ENCODE assay signal across 8 cellular contexts in genomic region chr13:50909605-50910482, GRCh38. TPM values are rescaled to one million over a fixed set of nuclear protein-coding genes. Genes with fewer than 3 reads are reported as not detected.
DNase-seq lines count a peak whose midpoint lies in the region; ATAC-seq and TF ChIP-seq lines count a peak whose summit lies in the region.

Gene RNASEH2B, plus strand, starts transcription at chr13:50909791. Its CDS starts 286 bp downstream, at chr13:50910077.

- intact Hi-C loops in Right ventricle myocardium inferior (cut with DNase I): loop anchor here (2.0 to 10.0 kb wide), 5 partner anchors 108 to 973 kb away; partner anchors contain the start of gene SPRYD7

- H4K91ac ChIP-seq in trophoblast cell (ENCODE audit: low read depth, low read length): peak within 1 kb of the TSS; percentile 29

- H3K4me1 Mint-ChIP-seq in activated naive CD8-positive, alpha-beta T cell (ENCODE audit: low read depth): peaks cover 33% of the 10 kb centered on the region

- H3K9ac ChIP-seq in trophoblast cell (ENCODE audit: low read length): peak within 1 kb of the TSS; percentile 88

- H3K9me3 ChIP-seq in trophoblast cell (ENCODE audit: insufficient read depth, low read depth, low read length): no peaks in the 10 kb centered on the region
- H3K9me3 ChIP-seq in upper lobe of left lung: no peaks in the 10 kb centered on the region

- H3K36me3 ChIP-seq in trophoblast cell (ENCODE audit: control insufficient read depth in 1 of 2, insufficient read depth in 2 of 2, low read length in 2 of 2) (no peaks in the 10 kb centered on the region), upper lobe of left lung (no peaks in the 10 kb centered on the region)

- peak within 1 kb of the TSS; percentile 82 for H3K18ac ChIP-seq in trophoblast cell (ENCODE audit: low read length)

- peak within 1 kb of the TSS; percentile 83 for H4K12ac ChIP-seq in trophoblast cell (ENCODE audit: low read depth, low read length)

- H2BK12ac ChIP-seq in trophoblast cell (ENCODE audit: low read length): no peak within 1 kb of the TSS

- peak; percentile 94 for ATAC-seq in Right ventricle myocardium inferior
- ATAC-seq in upper lobe of left lung (ENCODE audit: low FRiP score in 2 of 2): peak; percentile 89 to 95

- H3K4me3 ChIP-seq in trophoblast cell (ENCODE audit: low read depth, low read length) (peak within 1 kb of the TSS; percentile 81), upper lobe of left lung (peak within 1 kb of the TSS; percentile 58 to 87 (median 82))

- peak; percentile 87 for DNase-seq in GDM1 (lab: John Stamatoyannopoulos, UW)
- peak; percentile 27 for DNase-seq in GOT3 (lab: John Stamatoyannopoulos, UW)
- peak; percentile 81 for DNase-seq in LoVo (ENCODE audit: low spot score)
- DNase-seq in SKM-1 treated with dmso at 0.1 percent for 144 hours (lab: John Stamatoyannopoulos, UW; ENCODE audit: unreplicated experiment): peak; percentile 63
- peak; percentile 89 for DNase-seq in Right ventricle myocardium inferior (ENCODE audit: missing footprints)
- peak; percentile 69 to 85 for DNase-seq in trophoblast cell
- peak; percentile 77 to 96 for DNase-seq in upper lobe of left lung

- H3K4me1 ChIP-seq in trophoblast cell (ENCODE audit: control insufficient read depth in 1 of 2, insufficient read depth in 2 of 2, low read length in 2 of 2) (peaks cover 0 to 3% of the 10 kb centered on the region in 2 experiments), upper lobe of left lung (peaks cover 14 to 32% (median 21%) of the 10 kb centered on the region in 4 donors)

- H4K8ac ChIP-seq in trophoblast cell (ENCODE audit: low read depth, low read length): peak within 1 kb of the TSS; percentile 70

- peak within 1 kb of the TSS; percentile 13 for H3K14ac ChIP-seq in trophoblast cell (ENCODE audit: low read length)

- no peaks in the 10 kb centered on the region for H3K36me3 Mint-ChIP-seq in activated naive CD8-positive, alpha-beta T cell

- peak within 1 kb of the TSS; percentile 86 for H3K4me3 Mint-ChIP-seq in activated naive CD8-positive, alpha-beta T cell

- H2AFZ ChIP-seq in trophoblast cell (ENCODE audit: insufficient read depth, low read length, poor library complexity): peak within 1 kb of the TSS; percentile 98

- H2BK5ac ChIP-seq in trophoblast cell (ENCODE audit: low read depth, low read length, poor library complexity): peak within 1 kb of the TSS; percentile 5

- H3K79me2 ChIP-seq in trophoblast cell (ENCODE audit: control insufficient read depth, insufficient read depth, low read length, poor library complexity): peaks cover 6% of the 10 kb centered on the region

- peaks cover 9% of the 10 kb centered on the region for H3K79me1 ChIP-seq in trophoblast cell (ENCODE audit: low read length)

- peak within 1 kb of the TSS; percentile 94 for H3K27ac Mint-ChIP-seq in activated naive CD8-positive, alpha-beta T cell

- peak in 3 of 4 donors; percentile 34 to 82 (median 80) for TF ChIP-seq POLR2A in upper lobe of left lung (IDR thresholded peaks at IDR 0.05)

- H3K27ac ChIP-seq in trophoblast cell (ENCODE audit: low read depth, low read length) (peak within 1 kb of the TSS; percentile 61), upper lobe of left lung (peak within 1 kb of the TSS; percentile 91 to 96 (median 94))

- no peak for TF ChIP-seq EP300 in upper lobe of left lung (IDR thresholded peaks at IDR 0.05)

- WGBS in trophoblast cell (ENCODE audit: extremely low coverage, insufficient coverage, insufficient read length): no CpG with 5 or more reads among the region's 107 CpGs
- WGBS in upper lobe of left lung, 2 donors: 0% methylated on average over 12 to 70 of the region's 107 CpGs

- TF ChIP-seq CTCF in upper lobe of left lung (IDR thresholded peaks at IDR 0.05): peak in 4 of 6 experiments; percentile 12 to 30 (median 17)

- H3K27me3 ChIP-seq in trophoblast cell (ENCODE audit: insufficient read depth, low read length) (no peaks in the 10 kb centered on the region), upper lobe of left lung (no peaks in the 10 kb centered on the region)

- H2BK120ac ChIP-seq in trophoblast cell (ENCODE audit: insufficient read depth, low read length, poor library complexity): peak within 1 kb of the TSS; percentile 39

- H3K9me3 Mint-ChIP-seq in activated naive CD8-positive, alpha-beta T cell (ENCODE audit: low read depth): no peaks in the 10 kb centered on the region

- H3K23ac ChIP-seq in trophoblast cell (ENCODE audit: low read length): no peak within 1 kb of the TSS

- no peak within 1 kb of the TSS for H2AK5ac ChIP-seq in trophoblast cell (ENCODE audit: low read length)

- peak within 1 kb of the TSS; percentile 86 for H3K4me2 ChIP-seq in trophoblast cell (ENCODE audit: low read length)

- peak within 1 kb of the TSS; percentile 15 for H3K4ac ChIP-seq in trophoblast cell (ENCODE audit: low read depth, low read length)

- H3K27me3 Mint-ChIP-seq in activated naive CD8-positive, alpha-beta T cell: no peaks in the 10 kb centered on the region

RNA-seq across cellular contexts. Expression of gene RNASEH2B, which starts in this region (rescaled TPM):
- total RNA-seq in Right ventricle myocardium inferior: 46.4 TPM
- 19.6 and 21.4 TPM in 2 replicates for polyA plus RNA-seq in trophoblast cell (2013)
- 10 to 100 TPM; 22.1 to 60.5 (median 38.8) TPM for total RNA-seq in upper lobe of left lung

Comparison
In these comparisons a context has a peak if more than half of its experiments do, and no peak if none do; other contexts are left out.
1. Peak in every context shown above with its lines: DNase-seq, ATAC-seq, H3K4me3 ChIP-seq and H3K27ac ChIP-seq.
2. DNase-seq: peak in every context shown above with its lines; median percentile 89 in Right ventricle myocardium inferior; 87 in GDM1; 86 in upper lobe of left lung; 81 in LoVo; 77 in trophoblast cell; 63 in SKM-1 treated with dmso at 0.1 percent for 144 hours; 27 in GOT3.